In the genomic region with DNA sequence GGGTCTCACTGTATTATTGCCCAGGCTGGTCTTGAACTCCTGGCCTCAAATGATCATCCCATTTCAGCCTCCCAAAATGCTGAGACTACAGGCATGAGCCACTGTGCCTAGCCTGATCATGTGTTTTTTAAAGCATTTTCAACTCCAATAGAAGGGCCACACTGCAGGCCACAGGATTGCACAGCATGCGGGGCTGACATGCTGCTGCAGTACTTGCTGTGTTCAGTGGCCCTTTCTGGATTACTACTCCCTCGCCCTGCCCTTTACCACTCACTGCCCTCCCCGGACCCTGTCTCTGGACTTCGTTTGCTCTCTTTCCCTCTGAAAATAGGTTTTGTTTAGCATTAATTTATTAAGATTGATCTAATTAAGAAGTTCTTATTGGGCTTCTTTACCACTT, we compare ENCODE assay signal across 15 cellular contexts. TPM values are rescaled to one million over a fixed set of nuclear protein-coding genes. Genes with fewer than 3 reads are reported as not detected.
DNase-seq lines count a peak whose midpoint lies in the region; ATAC-seq lines count a peak whose summit lies in the region.
"Had no signal": no experiment of that assay in that cellular context is flagged by ENCODE, and none has a peak within 500 bp of the region (broad histone marks: within the 10 kb centered on the region; RNA-seq: fewer than 3 reads in every experiment).

No MANE protein-coding gene starts in this region.

- no peak for DNase-seq in activated CD4-positive, alpha-beta memory T cell treated with anti-CD3 and anti-CD28 coated beads for 36 hours
- DNase-seq in activated CD4-positive, alpha-beta memory T cell treated with anti-CD3 and anti-CD28 coated beads, Interleukin-2, amount 10 ng/mL, durations not matched to agents 7 days and 5 days, result no peak
- no peak for DNase-seq in activated CD8-positive, alpha-beta T cell treated with anti-CD3 and anti-CD28 coated beads, Interleukin-2, amount 10 ng/mL, durations not matched to agents 7 days and 5 days
- DNase-seq in naive thymus-derived CD8-positive, alpha-beta T cell, result no peak
- DNase-seq in GF-D8 (lab: John Stamatoyannopoulos, UW) (no peak), hypothalamus (lab: John Stamatoyannopoulos, UW) (no peak)
- DNase-seq: effector CD4-positive, alpha-beta T cell; NCI-H526 treated with DMSO at 0.1 percent for 48 hours; stimulated activated CD4-positive, alpha-beta T cell treated with anti-CD3 and anti-CD28 coated beads, Interleukin-15, amount 100 ng/mL, for 24 hours had no signal

- peaks cover 74% of the 10 kb centered on the region for H3K36me3 Mint-ChIP-seq in activated CD4-positive, alpha-beta memory T cell treated with anti-CD3 and anti-CD28 coated beads for 36 hours
- peaks cover 78% of the 10 kb centered on the region for H3K36me3 Mint-ChIP-seq in activated CD4-positive, alpha-beta memory T cell treated with anti-CD3 and anti-CD28 coated beads, Interleukin-2, amount 10 ng/mL, durations not matched to agents 7 days and 5 days (ENCODE audit: low read depth)
- H3K36me3 Mint-ChIP-seq in activated CD8-positive, alpha-beta T cell treated with anti-CD3 and anti-CD28 coated beads, Interleukin-2, amount 10 ng/mL, durations not matched to agents 7 days and 5 days (ENCODE audit: low read depth), result peaks cover 78% of the 10 kb centered on the region
- peaks cover 6 to 80% (median 21%) of the 10 kb centered on the region in 3 donors for H3K36me3 Mint-ChIP-seq in naive thymus-derived CD8-positive, alpha-beta T cell

- peak; percentile 27 for ATAC-seq in GM19043 (IDR thresholded peaks at IDR 0.05; ENCODE audit: low read depth, unreplicated experiment)
- no peak for ATAC-seq in activated CD8-positive, alpha-beta T cell treated with anti-CD3 and anti-CD28 coated beads, Interleukin-2, amount 10 ng/mL, durations not matched to agents 7 days and 5 days
- no peak for ATAC-seq in naive thymus-derived CD8-positive, alpha-beta T cell
- no peak for ATAC-seq in GM21367 (IDR thresholded peaks at IDR 0.05; ENCODE audit: unreplicated experiment)
- ATAC-seq: A549, Right ventricle myocardium inferior, sciatic nerve had no signal

- no peak overlapping the region for H3K4me3 Mint-ChIP-seq in activated CD4-positive, alpha-beta memory T cell treated with anti-CD3 and anti-CD28 coated beads for 36 hours
- no peak overlapping the region for H3K4me3 Mint-ChIP-seq in activated CD4-positive, alpha-beta memory T cell treated with anti-CD3 and anti-CD28 coated beads, Interleukin-2, amount 10 ng/mL, durations not matched to agents 7 days and 5 days
- H3K4me3 Mint-ChIP-seq in activated CD8-positive, alpha-beta T cell treated with anti-CD3 and anti-CD28 coated beads, Interleukin-2, amount 10 ng/mL, durations not matched to agents 7 days and 5 days, result peak overlapping the region; percentile 2
- H3K4me3 Mint-ChIP-seq in naive thymus-derived CD8-positive, alpha-beta T cell, result peak overlapping the region in 9 of 10 donors; percentile 37 to 79 (median 69)
- H3K4me3 Mint-ChIP-seq: memory B cell had no signal

- no peaks in the 10 kb centered on the region for H3K9me3 Mint-ChIP-seq in activated CD4-positive, alpha-beta memory T cell treated with anti-CD3 and anti-CD28 coated beads for 36 hours
- H3K9me3 Mint-ChIP-seq in activated CD4-positive, alpha-beta memory T cell treated with anti-CD3 and anti-CD28 coated beads, Interleukin-2, amount 10 ng/mL, durations not matched to agents 7 days and 5 days, result no peaks in the 10 kb centered on the region
- H3K9me3 Mint-ChIP-seq in activated CD8-positive, alpha-beta T cell treated with anti-CD3 and anti-CD28 coated beads, Interleukin-2, amount 10 ng/mL, durations not matched to agents 7 days and 5 days (ENCODE audit: insufficient read depth), result no peaks in the 10 kb centered on the region
- H3K9me3 Mint-ChIP-seq in naive thymus-derived CD8-positive, alpha-beta T cell, result no peaks in the 10 kb centered on the region
- H3K9me3 Mint-ChIP-seq: memory B cell had no signal

- H3K4me1 Mint-ChIP-seq in activated CD4-positive, alpha-beta memory T cell treated with anti-CD3 and anti-CD28 coated beads for 36 hours (ENCODE audit: low read depth), result peaks cover 91% of the 10 kb centered on the region
- peaks cover 80% of the 10 kb centered on the region for H3K4me1 Mint-ChIP-seq in activated CD4-positive, alpha-beta memory T cell treated with anti-CD3 and anti-CD28 coated beads, Interleukin-2, amount 10 ng/mL, durations not matched to agents 7 days and 5 days
- peaks cover 83% of the 10 kb centered on the region for H3K4me1 Mint-ChIP-seq in activated CD8-positive, alpha-beta T cell treated with anti-CD3 and anti-CD28 coated beads, Interleukin-2, amount 10 ng/mL, durations not matched to agents 7 days and 5 days (ENCODE audit: low read depth)
- peaks cover 70 to 97% (median 94%) of the 10 kb centered on the region in 4 donors for H3K4me1 Mint-ChIP-seq in naive thymus-derived CD8-positive, alpha-beta T cell

- CTCF ChIA-PET in activated CD4-positive, alpha-beta memory T cell treated with anti-CD3 and anti-CD28 coated beads for 36 hours (lab: Charles Lee), result interaction anchor here (1.1 to 1.5 kb wide), 4 partner anchors 27 to 47 kb away, joined by 3 to 5 read pairs (median 4); no protein-coding TSS in a partner anchor
- CTCF ChIA-PET in activated CD4-positive, alpha-beta memory T cell treated with anti-CD3 and anti-CD28 coated beads, Interleukin-2, amount 10 ng/mL, durations not matched to agents 7 days and 5 days (lab: Charles Lee), result interaction anchor here (0.6 to 1.4 kb wide), 3 partner anchors 20 to 184 kb away, joined by 3 to 4 read pairs (median 3); a partner anchor contains a TSS
- CTCF ChIA-PET in activated CD8-positive, alpha-beta T cell treated with anti-CD3 and anti-CD28 coated beads, Interleukin-2, amount 10 ng/mL, durations not matched to agents 7 days and 5 days (lab: Charles Lee), result interaction anchor here (0.8 to 3.6 kb wide), 7 partner anchors 9 to 359 kb away, joined by 3 to 36 read pairs (median 3); no protein-coding TSS in a partner anchor

- POLR2A ChIA-PET in activated CD4-positive, alpha-beta memory T cell treated with anti-CD3 and anti-CD28 coated beads for 36 hours (lab: Charles Lee), result interaction anchor here (1.1 kb wide), 1 partner anchor 26 kb away, joined by 3 read pairs; no protein-coding TSS in a partner anchor
- POLR2A ChIA-PET in activated CD4-positive, alpha-beta memory T cell treated with anti-CD3 and anti-CD28 coated beads, Interleukin-2, amount 10 ng/mL, durations not matched to agents 7 days and 5 days (lab: Charles Lee), result interaction anchor here (1.6 to 2.4 kb wide), 2 partner anchors 32 to 38 kb away, joined by 4 to 7 read pairs; no protein-coding TSS in a partner anchor
- POLR2A ChIA-PET in activated CD8-positive, alpha-beta T cell treated with anti-CD3 and anti-CD28 coated beads, Interleukin-2, amount 10 ng/mL, durations not matched to agents 7 days and 5 days (lab: Charles Lee), result interaction anchor here (0.7 to 1.0 kb wide), 2 partner anchors 120 to 201 kb away, joined by 3 read pairs; no protein-coding TSS in a partner anchor
- POLR2A ChIA-PET in naive thymus-derived CD8-positive, alpha-beta T cell (lab: Charles Lee), result interaction anchor here (0.8 to 6.2 kb wide), 4 partner anchors 10 to 47 kb away, joined by 3 to 49 read pairs (median 10); no protein-coding TSS in a partner anchor

- H3K27me3 Mint-ChIP-seq in activated CD4-positive, alpha-beta memory T cell treated with anti-CD3 and anti-CD28 coated beads for 36 hours, result no peaks in the 10 kb centered on the region
- H3K27me3 Mint-ChIP-seq in activated CD4-positive, alpha-beta memory T cell treated with anti-CD3 and anti-CD28 coated beads, Interleukin-2, amount 10 ng/mL, durations not matched to agents 7 days and 5 days, result no peaks in the 10 kb centered on the region
- H3K27me3 Mint-ChIP-seq in activated CD8-positive, alpha-beta T cell treated with anti-CD3 and anti-CD28 coated beads, Interleukin-2, amount 10 ng/mL, durations not matched to agents 7 days and 5 days (ENCODE audit: low read depth), result no peaks in the 10 kb centered on the region
- no peaks in the 10 kb centered on the region for H3K27me3 Mint-ChIP-seq in naive thymus-derived CD8-positive, alpha-beta T cell
- H3K27me3 Mint-ChIP-seq: memory B cell had no signal

- H3K27ac Mint-ChIP-seq in activated CD4-positive, alpha-beta memory T cell treated with anti-CD3 and anti-CD28 coated beads for 36 hours, result peak overlapping the region; percentile 78
- no peak overlapping the region for H3K27ac Mint-ChIP-seq in activated CD4-positive, alpha-beta memory T cell treated with anti-CD3 and anti-CD28 coated beads, Interleukin-2, amount 10 ng/mL, durations not matched to agents 7 days and 5 days
- H3K27ac Mint-ChIP-seq in activated CD8-positive, alpha-beta T cell treated with anti-CD3 and anti-CD28 coated beads, Interleukin-2, amount 10 ng/mL, durations not matched to agents 7 days and 5 days, result peak overlapping the region; percentile 29
- H3K27ac Mint-ChIP-seq in naive thymus-derived CD8-positive, alpha-beta T cell, result peak overlapping the region; percentile 72 to 92 (median 87)

- intact Hi-C loops in activated CD4-positive, alpha-beta memory T cell treated with anti-CD3 and anti-CD28 coated beads for 36 hours (cut with micrococcal nuclease), result loop anchor here (2.0 kb wide), 1 partner anchor 17 kb away; no protein-coding TSS in a partner anchor

RNA-seq across cellular contexts. Expression of a gene that starts 37.3 kb away (rescaled TPM):
- total RNA-seq in activated CD4-positive, alpha-beta memory T cell treated with anti-CD3 and anti-CD28 coated beads for 36 hours, result 10 to 100 TPM; 75.7 to 76.6 TPM
- 10 to 100 TPM; 78.9 to 81.7 TPM for total RNA-seq in activated CD4-positive, alpha-beta memory T cell treated with anti-CD3 and anti-CD28 coated beads, Interleukin-2, amount 10 ng/mL, durations not matched to agents 7 days and 5 days
- 10 to 100 TPM; 33.9 to 34.4 TPM for total RNA-seq in activated CD8-positive, alpha-beta T cell treated with anti-CD3 and anti-CD28 coated beads, Interleukin-2, amount 10 ng/mL, durations not matched to agents 7 days and 5 days
- 100 to 1,000 TPM; 154 to 159 TPM for total RNA-seq in naive thymus-derived CD8-positive, alpha-beta T cell
- polyA plus RNA-seq in naive thymus-derived CD8-positive, alpha-beta T cell, result 1 to 10 TPM; 4.6 to 8.5 (median 5.5) TPM

Comparison
In these comparisons a context has a peak if more than half of its experiments do, and no peak if none do; other contexts are left out.
1. H3K4me3 Mint-ChIP-seq: peak in activated CD8-positive, alpha-beta T cell treated with anti-CD3 and anti-CD28 coated beads, Interleukin-2, amount 10 ng/mL, durations not matched to agents 7 days and 5 days (single experiment) and naive thymus-derived CD8-positive, alpha-beta T cell (9 of 10); none in activated CD4-positive, alpha-beta memory T cell treated with anti-CD3 and anti-CD28 coated beads for 36 hours (single experiment) and activated CD4-positive, alpha-beta memory T cell treated with anti-CD3 and anti-CD28 coated beads, Interleukin-2, amount 10 ng/mL, durations not matched to agents 7 days and 5 days (single experiment).